In genomic region chr2:175476374-175476773, GRCh38 we compare ENCODE assay signal across 21 cellular contexts.
DNase-seq lines count a peak whose midpoint lies in the region; ATAC-seq and TF ChIP-seq lines count a peak whose summit lies in the region.
"Had no signal": no experiment of that assay in that cellular context is flagged by ENCODE, and none has a peak within 500 bp of the region (broad histone marks: within the 10 kb centered on the region; RNA-seq: fewer than 3 reads in every experiment).

No MANE protein-coding gene starts in this region.

- no peaks in the 10 kb centered on the region for H4K20me1 ChIP-seq in BLaER1 treated with 17β-estradiol and CSF1 and Interleukin-3, amounts not matched to agents 10 nM and 100 nM

- peak overlapping the region; percentile 39 to 83 (median 68); a peak in 20 of 22 replicates for H3K27ac ChIP-seq in BLaER1 treated with 17β-estradiol and CSF1 and Interleukin-3, amounts not matched to agents 10 nM and 100 nM
- H3K27ac ChIP-seq in neutrophil = peak overlapping the region; percentile 91
- H3K27ac ChIP-seq in thyroid gland = no peak overlapping the region
- H3K27ac ChIP-seq: GM23248 had no signal

- peaks cover 0 to 19% (median 13%) of the 10 kb centered on the region in 11 experiments; a peak in 11 of 22 replicates for H3K9me3 ChIP-seq in BLaER1 treated with 17β-estradiol and CSF1 and Interleukin-3, amounts not matched to agents 10 nM and 100 nM (replicated peaks in 1 of 11)
- H3K9me3 ChIP-seq in neutrophil (no peaks in the 10 kb centered on the region), thyroid gland (no peaks in the 10 kb centered on the region)
- H3K9me3 ChIP-seq: HAP-1 had no signal

- peak; percentile 59 for ATAC-seq in Right ventricle myocardium superior (ENCODE audit: poor library complexity)
- ATAC-seq in left lobe of liver = peak; percentile 24
- no peak for ATAC-seq in GM21360 (IDR thresholded peaks at IDR 0.05; ENCODE audit: unreplicated experiment)
- ATAC-seq: GM12878 had no signal

- peak overlapping the region in 6 of 11 experiments; percentile 4 to 42 (median 38); a peak in 4 of 22 replicates for H3K9ac ChIP-seq in BLaER1 treated with 17β-estradiol and CSF1 and Interleukin-3, amounts not matched to agents 10 nM and 100 nM
- H3K9ac ChIP-seq: GM23248 had no signal

- no peak overlapping the region for H3K4me3 ChIP-seq in BLaER1 treated with 17β-estradiol and CSF1 and Interleukin-3, amounts not matched to agents 10 nM and 100 nM
- H3K4me3 ChIP-seq in neutrophil (ENCODE audit: low read depth in 1 of 2, low read length in 1 of 2) (no peak overlapping the region), thyroid gland (replicated peaks in 1 of 3) (no peak overlapping the region)
- H3K4me3 ChIP-seq: GM12878, GM23248, HAP-1 had no signal

- no peaks in the 10 kb centered on the region for H3K36me3 ChIP-seq in BLaER1 treated with 17β-estradiol and CSF1 and Interleukin-3, amounts not matched to agents 10 nM and 100 nM
- H3K36me3 ChIP-seq in neutrophil (no peaks in the 10 kb centered on the region), thyroid gland (no peaks in the 10 kb centered on the region)
- H3K36me3 ChIP-seq: HAP-1 had no signal

- no peaks in the 10 kb centered on the region for H3K27me3 ChIP-seq in BLaER1 treated with 17β-estradiol and CSF1 and Interleukin-3, amounts not matched to agents 10 nM and 100 nM
- H3K27me3 ChIP-seq in neutrophil (no peaks in the 10 kb centered on the region), thyroid gland (no peaks in the 10 kb centered on the region)

- DNase-seq in Right ventricle myocardium superior (no peak), cardiac septum (ENCODE audit: low spot score) (no peak), left lobe of liver (ENCODE audit: low spot score) (no peak), kidney tubule cell (ENCODE audit: low spot score) (no peak), thyroid gland (no peak)
- DNase-seq: 8988T; C1 segment of cervical spinal cord; CD4-positive, CD25-positive, alpha-beta regulatory T cell; CD8-positive, alpha-beta memory T cell; COR-L47; DMS 273 treated with DMSO at 0.1 percent for 48 hours; DMS53; DND-41; EL; GM23248; IMR-90 had no signal

- H3K4me2 ChIP-seq in BLaER1 treated with 17β-estradiol and CSF1 and Interleukin-3, amounts not matched to agents 10 nM and 100 nM = peak overlapping the region; percentile 52 to 84 (median 71); a peak in 18 of 22 replicates

- intact Hi-C loops in Right ventricle myocardium superior (cut with DNase I) (no loop called here), cardiac septum (cut with DNase I) (no loop called here), thyroid gland (cut with DNase I) (no loop called here)

- H3K4me1 ChIP-seq in BLaER1 treated with 17β-estradiol and CSF1 and Interleukin-3, amounts not matched to agents 10 nM and 100 nM = peaks cover 18 to 28% (median 24%) of the 10 kb centered on the region in 10 experiments
- peaks cover 29 to 39% of the 10 kb centered on the region in 2 experiments for H3K4me1 ChIP-seq in neutrophil (ENCODE audit: control insufficient read depth in 1 of 2, insufficient read depth in 1 of 2, low read depth in 1 of 2, low read length in 1 of 2)
- H3K4me1 ChIP-seq in thyroid gland = no peaks in the 10 kb centered on the region
- H3K4me1 ChIP-seq: HAP-1 had no signal

- TF ChIP-seq POLR2A in thyroid gland (IDR thresholded peaks at IDR 0.05) = no peak

- no peak for TF ChIP-seq CTCF in neutrophil (IDR thresholded peaks at IDR 0.05)
- TF ChIP-seq CTCF in thyroid gland (IDR thresholded peaks at IDR 0.05) = no peak

- 88 to 91% methylated on average over 1 of the region's 1 CpG for WGBS in thyroid gland, 2 donors

Comparison
In these comparisons a context has a peak if more than half of its experiments do, and no peak if none do; other contexts are left out.
1. H3K27ac ChIP-seq: peak in BLaER1 treated with 17β-estradiol and CSF1 and Interleukin-3, amounts not matched to agents 10 nM and 100 nM (11 of 11) and neutrophil (single experiment); none in thyroid gland (0 of 3).